In genomic region chr15:87764461-87765236, GRCh38 we compare ENCODE assay signal across 13 cellular contexts.
DNase-seq lines count a peak whose midpoint lies in the region; ATAC-seq and TF ChIP-seq lines count a peak whose summit lies in the region.
"Had no signal": no experiment of that assay in that cellular context is flagged by ENCODE, and none has a peak within 500 bp of the region (broad histone marks: within the 10 kb centered on the region; RNA-seq: fewer than 3 reads in every experiment).

No MANE protein-coding gene starts in this region.

- no peak overlapping the region for H2BK120ac ChIP-seq in mesenchymal stem cell (ENCODE audit: low read depth, low read length)

- WGBS in mammary epithelial cell (ENCODE audit: low coverage, missing lambda C conversion rate) = 66% methylated on average over 4 of the region's 4 CpGs
- 83% methylated on average over 4 of the region's 4 CpGs for WGBS in mesenchymal stem cell

- H2BK15ac ChIP-seq in mesenchymal stem cell (ENCODE audit: low read depth, poor library complexity, severe bottlenecking) = no peak overlapping the region

- no peak overlapping the region for H2BK5ac ChIP-seq in mesenchymal stem cell (ENCODE audit: low read depth, low read length, poor library complexity, severe bottlenecking)

- H3K27me3 ChIP-seq in mammary epithelial cell (ENCODE audit: insufficient read depth, low read length) (no peaks in the 10 kb centered on the region), mesenchymal stem cell (ENCODE audit: control insufficient read depth in 1 of 2, insufficient read depth in 1 of 2, low read length in 2 of 2) (peaks cover 0 to 9% of the 10 kb centered on the region in 2 experiments)
- H3K27me3 ChIP-seq: ovary, thyroid gland had no signal

- H3K4me1 ChIP-seq in mammary epithelial cell (ENCODE audit: insufficient read depth, low read length) (no peaks in the 10 kb centered on the region), mesenchymal stem cell (ENCODE audit: control insufficient read depth, insufficient read depth, low read depth, low read length) (no peaks in the 10 kb centered on the region)
- H3K4me1 ChIP-seq: thyroid gland had no signal

- H3K4me2 ChIP-seq in mammary epithelial cell (ENCODE audit: insufficient read depth, low read depth, low read length) = no peak overlapping the region
- H3K4me2 ChIP-seq in mesenchymal stem cell (ENCODE audit: low read length, poor library complexity, severe bottlenecking) = no peak overlapping the region

- no peaks in the 10 kb centered on the region for H3K79me2 ChIP-seq in mammary epithelial cell (ENCODE audit: insufficient read depth, low read length)

- no TSS peak for BruUV-seq in mammary epithelial cell (replicated peaks; lab: Mats Ljungman, UMichigan)

- peak overlapping the region; percentile 56 for H4K8ac ChIP-seq in mesenchymal stem cell (ENCODE audit: low read length)

- H3K18ac ChIP-seq in mesenchymal stem cell (ENCODE audit: low read depth in 1 of 2, low read length in 2 of 2) = no peak overlapping the region

- no peak overlapping the region for H3K4me3 ChIP-seq in mammary epithelial cell (replicated peaks in 1 of 3; ENCODE audit: insufficient read depth in 1 of 3, low read depth in 2 of 3, low read length in 3 of 3)
- H3K4me3 ChIP-seq in mesenchymal stem cell (ENCODE audit: insufficient read depth in 1 of 2, low read depth in 1 of 2, low read length in 2 of 2) = no peak overlapping the region
- H3K4me3 ChIP-seq: ovary, thyroid gland had no signal

- TF ChIP-seq CTCF in mammary epithelial cell (conservative IDR thresholded peaks at IDR 0.05 in 1 of 2, IDR thresholded peaks at IDR 0.05 in 1 of 2; ENCODE audit: extremely low read depth in 1 of 2, insufficient read depth in 1 of 2, low read depth in 1 of 2, low read length in 2 of 2) = no peak

- in situ Hi-C loops in mammary epithelial cell (cut with MboI; ENCODE audit: low sequenced_read_pairs in 2 of 2) = no loop called here

- no peaks in the 10 kb centered on the region for H3K36me3 ChIP-seq in mammary epithelial cell (ENCODE audit: insufficient read depth, low read length)
- no peaks in the 10 kb centered on the region for H3K36me3 ChIP-seq in mesenchymal stem cell (ENCODE audit: control insufficient read depth in 1 of 2, insufficient read depth in 2 of 2, low read depth in 1 of 2, low read length in 2 of 2)
- H3K36me3 ChIP-seq: ovary, thyroid gland had no signal

- intact Hi-C loops in mammary epithelial cell (cut with micrococcal nuclease) = no loop called here

- no peak for ATAC-seq in GM18907 (IDR thresholded peaks at IDR 0.05; ENCODE audit: unreplicated experiment)
- no peak for ATAC-seq in HG02884 (IDR thresholded peaks at IDR 0.05; ENCODE audit: unreplicated experiment)

- dilution Hi-C loops in mammary epithelial cell (cut with HindIII; ENCODE audit: low sequenced_read_pairs) = no loop called here

- DNase-seq in EH (ENCODE audit: low read depth) (peak; percentile 92), NCI-H82 (lab: John Stamatoyannopoulos, UW) (peak; percentile 92), mammary epithelial cell (peak; percentile 29), mesenchymal stem cell (peak; percentile 32), COLO668 (lab: John Stamatoyannopoulos, UW; ENCODE audit: unreplicated experiment) (no peak)
- DNase-seq in stimulated activated CD8-positive, alpha-beta memory T cell treated with anti-CD3 and anti-CD28 coated beads, Interleukin-4, amount 100 ng/mL, for 48 hours = no peak
- DNase-seq: activated CD4-positive, CD25-positive, alpha-beta regulatory T cell treated with anti-CD3 and anti-CD28 coated beads, Interleukin-2, amount 50 U/mL, for 72 hours; effector CD8-positive, alpha-beta T cell; NCI-H1092; ovary; thyroid gland had no signal

- H3K4ac ChIP-seq in mesenchymal stem cell (ENCODE audit: low read depth in 1 of 2, low read length in 2 of 2) = peak overlapping the region in 1 of 2 experiments; percentile 56

- H3K79me1 ChIP-seq in mesenchymal stem cell (replicated peaks; ENCODE audit: low read length, poor library complexity, severe bottlenecking) = no peaks in the 10 kb centered on the region

- H3K27ac ChIP-seq in mammary epithelial cell (ENCODE audit: insufficient read depth, low read depth, low read length) (no peak overlapping the region), mesenchymal stem cell (ENCODE audit: low read length, poor library complexity, severe bottlenecking) (peak overlapping the region; percentile 38)
- H3K27ac ChIP-seq: ovary, thyroid gland had no signal

- CTCF ChIA-PET in mammary epithelial cell (lab: Charles Lee; ENCODE audit: low non-redundant PET) = no interaction called here

- H2BK12ac ChIP-seq in mesenchymal stem cell (ENCODE audit: low read length in 2 of 2) = peak overlapping the region in 1 of 2 experiments; percentile 77

- no peaks in the 10 kb centered on the region for H4K20me1 ChIP-seq in mammary epithelial cell (ENCODE audit: insufficient read depth, low read length)

- no peak overlapping the region for H2AK5ac ChIP-seq in mesenchymal stem cell (ENCODE audit: low read length, severe bottlenecking)

- no peaks in the 10 kb centered on the region for H3K9me3 ChIP-seq in mammary epithelial cell (replicated peaks; ENCODE audit: insufficient read depth, low read length)
- H3K9me3 ChIP-seq in mesenchymal stem cell (ENCODE audit: control insufficient read depth, low read length) = no peaks in the 10 kb centered on the region
- H3K9me3 ChIP-seq: ovary, thyroid gland had no signal

- H3K14ac ChIP-seq in mesenchymal stem cell (ENCODE audit: low read length in 2 of 2) = no peak overlapping the region

- H3K9ac ChIP-seq in mammary epithelial cell (ENCODE audit: insufficient read depth, low read length) (no peak overlapping the region), mesenchymal stem cell (ENCODE audit: low read length) (no peak overlapping the region)

- H4K91ac ChIP-seq in mesenchymal stem cell (ENCODE audit: low read length) = no peak overlapping the region

- H3K23ac ChIP-seq in mesenchymal stem cell (ENCODE audit: low read length in 2 of 2) = no peak overlapping the region

- H2AFZ ChIP-seq in mammary epithelial cell (ENCODE audit: low read depth, low read length) = no peak overlapping the region
- H2AFZ ChIP-seq in mesenchymal stem cell (ENCODE audit: low read depth, low read length) = no peak overlapping the region

Comparison
In these comparisons a context has a peak if more than half of its experiments do, and no peak if none do; other contexts are left out.
1. DNase-seq: peak in EH (single experiment), NCI-H82 (single experiment), mammary epithelial cell (single experiment) and mesenchymal stem cell (single experiment); none in stimulated activated CD8-positive, alpha-beta memory T cell treated with anti-CD3 and anti-CD28 coated beads, Interleukin-4, amount 100 ng/mL, for 48 hours (single experiment) and COLO668 (single experiment).